Comparison of ENCODE assay signal across 15 cellular contexts in the genomic region with DNA sequence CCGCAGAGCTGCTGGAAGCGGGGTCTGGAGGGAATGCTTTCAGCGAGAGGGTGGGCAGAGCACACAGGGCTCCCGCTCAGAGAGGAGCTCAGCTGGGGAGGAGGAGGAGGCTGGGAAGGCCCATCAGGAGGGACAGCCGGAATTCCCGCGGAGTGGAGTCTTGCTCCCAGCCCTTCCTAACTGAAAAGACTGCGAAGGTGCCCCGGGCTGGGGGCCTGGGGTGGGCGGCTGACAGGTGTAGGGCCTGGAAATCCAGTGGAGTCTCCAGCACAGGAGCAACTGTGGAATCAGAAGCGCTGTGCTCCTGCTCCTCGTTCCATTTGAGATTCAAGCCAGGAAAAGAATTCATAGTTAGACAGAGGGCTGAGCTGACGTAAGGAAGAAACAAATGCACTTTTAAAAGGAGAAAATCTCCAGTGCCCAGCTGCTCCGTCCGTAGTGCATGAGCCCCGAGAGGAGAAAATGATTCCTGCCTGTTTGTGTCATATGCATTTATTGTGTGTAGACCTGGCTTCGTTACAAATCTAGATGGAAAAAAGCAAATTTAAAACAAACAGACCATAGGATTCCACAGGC.
"Had no signal": no experiment of that assay in that cellular context is flagged by ENCODE, and none has a peak within 500 bp of the region (broad histone marks: within the 10 kb centered on the region; RNA-seq: fewer than 3 reads in every experiment).

No MANE protein-coding gene starts in this region.

- H3K4me3 ChIP-seq: adrenal gland, cardiac muscle cell, prostate gland, right lobe of liver had no signal

- H3K36me3 ChIP-seq: adrenal gland, cardiac muscle cell, prostate gland, right lobe of liver had no signal

- H3K27ac Mint-ChIP-seq: activated CD4-positive, alpha-beta memory T cell treated with anti-CD3 and anti-CD28 coated beads, Interleukin-2, amount 10 ng/mL, durations not matched to agents 7 days and 5 days; activated CD4-positive, alpha-beta T cell treated with anti-CD3 and anti-CD28 coated beads for 36 hours; endodermal cell; natural killer cell; stimulated activated naive CD8-positive, alpha-beta T cell treated with anti-CD3 and anti-CD28 coated beads, Interleukin-15, amount 100 ng/mL, for 72 hours had no signal

- H3K36me3 Mint-ChIP-seq: natural killer cell had no signal

- H3K4me1 Mint-ChIP-seq: activated CD4-positive, alpha-beta memory T cell treated with anti-CD3 and anti-CD28 coated beads, Interleukin-2, amount 10 ng/mL, durations not matched to agents 7 days and 5 days; activated CD4-positive, alpha-beta T cell treated with anti-CD3 and anti-CD28 coated beads for 36 hours; stimulated activated naive CD8-positive, alpha-beta T cell treated with anti-CD3 and anti-CD28 coated beads, Interleukin-15, amount 100 ng/mL, for 72 hours had no signal

- H3K9me3 Mint-ChIP-seq: activated T-cell treated with anti-CD3 and anti-CD28 coated beads, Interleukin-2, amount 50 U/mL, for 4 hours; endodermal cell; natural killer cell had no signal

- H3K9me3 ChIP-seq: adrenal gland, prostate gland, right lobe of liver had no signal

- H3K4me1 ChIP-seq: prostate gland, right lobe of liver had no signal

- ATAC-seq: activated CD4-positive, alpha-beta T cell treated with anti-CD3 and anti-CD28 coated beads for 36 hours; activated T-cell treated with anti-CD3 and anti-CD28 coated beads, Interleukin-2, amount 50 U/mL, for 4 hours; natural killer cell; right lobe of liver; stimulated activated naive CD8-positive, alpha-beta T cell treated with anti-CD3 and anti-CD28 coated beads, Interleukin-15, amount 100 ng/mL, for 72 hours had no signal

- H3K27ac ChIP-seq: cardiac muscle cell, dorsolateral prefrontal cortex, prostate gland, right lobe of liver had no signal

- DNase-seq: activated CD4-positive, alpha-beta memory T cell treated with anti-CD3 and anti-CD28 coated beads, Interleukin-2, amount 10 ng/mL, durations not matched to agents 7 days and 5 days; activated CD4-positive, alpha-beta T cell treated with anti-CD3 and anti-CD28 coated beads for 36 hours; activated effector memory CD4-positive, alpha-beta T cell treated with Interleukin-2 at 50 U/mL for 16 hours; activated naive CD4-positive, alpha-beta T cell treated with anti-CD3 and anti-CD28 coated beads, Interleukin-2, amount 50 U/mL, for 16 hours; activated T-cell treated with anti-CD3 and anti-CD28 coated beads, Interleukin-2, amount 50 U/mL, for 4 hours; adrenal gland; dorsolateral prefrontal cortex; endodermal cell; natural killer cell; right lobe of liver; stimulated activated CD4-positive, alpha-beta T cell treated with anti-CD3 and anti-CD28 coated beads, Interleukin-1b, Interleukin-23, amount 100 ng/mL, for 48 hours; stimulated activated naive CD8-positive, alpha-beta T cell treated with anti-CD3 and anti-CD28 coated beads, Interleukin-15, amount 100 ng/mL, for 72 hours; T-helper 2 cell had no signal

- H3K27me3 ChIP-seq: adrenal gland, cardiac muscle cell, right lobe of liver had no signal

- H3K27me3 Mint-ChIP-seq: activated CD4-positive, alpha-beta memory T cell treated with anti-CD3 and anti-CD28 coated beads, Interleukin-2, amount 10 ng/mL, durations not matched to agents 7 days and 5 days had no signal

- H3K4me3 Mint-ChIP-seq: activated CD4-positive, alpha-beta memory T cell treated with anti-CD3 and anti-CD28 coated beads, Interleukin-2, amount 10 ng/mL, durations not matched to agents 7 days and 5 days; activated CD4-positive, alpha-beta T cell treated with anti-CD3 and anti-CD28 coated beads for 36 hours; activated T-cell treated with anti-CD3 and anti-CD28 coated beads, Interleukin-2, amount 50 U/mL, for 4 hours; endodermal cell; natural killer cell; stimulated activated naive CD8-positive, alpha-beta T cell treated with anti-CD3 and anti-CD28 coated beads, Interleukin-15, amount 100 ng/mL, for 72 hours had no signal
